Comparison of ENCODE assay signal across 5 cellular contexts in genomic region chr2:55461679-55462078, GRCh38.
"Had no signal": no experiment of that assay in that cellular context is flagged by ENCODE, and none has a peak within 500 bp of the region (broad histone marks: within the 10 kb centered on the region; RNA-seq: fewer than 3 reads in every experiment).

No MANE protein-coding gene starts in this region.

- ATAC-seq: GM23338, K562 had no signal

- H2AFZ ChIP-seq: GM23338 had no signal

- H3K4me3 ChIP-seq: GM23338, K562 had no signal

- DNase-seq: H9, HCEC 1CT, IMR-90 had no signal

- H3K4me2 ChIP-seq: GM23338 had no signal
